Comparison of ENCODE assay signal across 1 cellular context in the genomic region with DNA sequence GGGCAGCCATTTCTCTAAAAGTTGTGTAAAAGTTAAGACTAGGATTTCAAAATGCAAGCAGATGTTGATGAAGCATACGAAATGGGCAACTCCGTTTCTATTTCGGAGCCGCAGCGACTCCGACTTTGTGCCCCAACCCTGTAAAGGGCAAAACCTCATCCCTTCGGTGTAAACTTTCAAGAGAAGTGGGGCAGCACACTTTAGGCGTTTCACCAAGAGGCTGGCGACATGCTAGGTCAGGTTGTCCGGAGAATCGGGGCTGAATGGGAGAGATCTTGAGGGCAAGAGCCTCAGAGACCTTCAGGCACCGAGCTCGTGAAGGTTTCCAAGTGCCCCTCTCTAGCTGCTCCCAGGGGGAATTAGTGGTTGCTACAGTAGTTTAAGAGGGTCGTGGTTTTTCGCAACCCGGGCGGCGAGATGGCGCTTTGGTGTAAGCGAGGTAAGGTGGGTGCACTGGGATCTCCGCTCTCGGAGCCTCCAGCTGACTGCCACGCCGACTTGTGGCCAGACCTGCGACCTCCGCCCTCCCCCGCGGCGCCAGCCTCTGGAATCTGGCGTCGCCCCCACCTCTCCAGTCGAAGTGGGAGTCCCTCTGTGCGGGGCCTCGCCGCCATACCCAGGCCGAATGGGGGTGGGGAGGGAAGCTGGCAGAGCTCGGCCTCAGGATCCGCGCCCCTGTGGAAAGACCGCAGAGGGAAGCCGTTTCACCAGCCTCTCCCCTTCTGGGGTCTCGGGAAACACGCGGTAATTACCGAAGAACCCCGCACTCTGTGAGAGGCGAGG.
TF ChIP-seq lines count a peak whose summit lies in the region.

No MANE protein-coding gene starts in this region.

TF ChIP-seq in HepG2, 621 proteins besides CTCF, POLR2A, EP300 and RAD21 (continued from another document and continues in another):
- TF ChIP-seq CCDC6 (CRISPR knock-in tag; IDR thresholded peaks at IDR 0.05) (0 out of 2 replicates have a peak, but pooled peaks have one; percentile 38), ZNF232 (CRISPR knock-in tag; IDR thresholded peaks at IDR 0.05; ENCODE audit: borderline replicate concordance) (peak; percentile 81; the same call in 1 of the 2 replicates), ZNF235 (CRISPR knock-in tag; IDR thresholded peaks at IDR 0.05; ENCODE audit: borderline replicate concordance) (peak; percentile 89), ZNF562 (CRISPR knock-in tag; IDR thresholded peaks at IDR 0.05; ENCODE audit: borderline replicate concordance) (no peak), MXI1 (IDR thresholded peaks at IDR 0.05; ENCODE audit: borderline replicate concordance, low read depth, low read length) (0 out of 3 replicates have a peak, but pooled peaks have one; percentile 39), ZNF225 (CRISPR knock-in tag; IDR thresholded peaks at IDR 0.05) (peak; percentile 92), HNF4G (IDR thresholded peaks at IDR 0.05; ENCODE audit: borderline replicate concordance, low read depth, low read length) (no peak), HNF4G (CRISPR knock-in tag; IDR thresholded peaks at IDR 0.05; ENCODE audit: borderline replicate concordance, low read depth) (peak; percentile 66), LCORL (IDR thresholded peaks at IDR 0.05) (no peak), LCORL (CRISPR knock-in tag; IDR thresholded peaks at IDR 0.05) (no peak), IRF2 (CRISPR knock-in tag; IDR thresholded peaks at IDR 0.05) (no peak), ATAD3A (CRISPR knock-in tag; IDR thresholded peaks at IDR 0.05) (no peak), ZFP82 (CRISPR knock-in tag; IDR thresholded peaks at IDR 0.05; ENCODE audit: borderline replicate concordance) (0 out of 2 replicates have a peak, but pooled peaks have one; percentile 47), RXRB (CRISPR knock-in tag; IDR thresholded peaks at IDR 0.05; ENCODE audit: borderline replicate concordance) (no peak), ZNF652 (CRISPR knock-in tag; IDR thresholded peaks at IDR 0.05; ENCODE audit: borderline replicate concordance, low read depth) (no peak), MTF1 (CRISPR knock-in tag; IDR thresholded peaks at IDR 0.05) (no peak), CREM (IDR thresholded peaks at IDR 0.05) (no peak), CREM (CRISPR knock-in tag; IDR thresholded peaks at IDR 0.05) (no peak), FOXA3 (CRISPR knock-in tag; IDR thresholded peaks at IDR 0.05) (no peak), DPF2 (CRISPR knock-in tag; IDR thresholded peaks at IDR 0.05; ENCODE audit: borderline replicate concordance, low read depth) (peak; percentile 63; the same call in 1 of the 2 replicates), ZNF256 (CRISPR knock-in tag; conservative IDR thresholded peaks at IDR 0.05) (peak; percentile 54), ZNF550 (CRISPR knock-in tag; IDR thresholded peaks at IDR 0.05; ENCODE audit: borderline replicate concordance) (no peak), CAMTA2 (CRISPR knock-in tag; IDR thresholded peaks at IDR 0.05; ENCODE audit: borderline replicate concordance) (no peak), ZSCAN25 (CRISPR knock-in tag; IDR thresholded peaks at IDR 0.05) (peak; percentile 32)
- TF ChIP-seq, protein P1, sequence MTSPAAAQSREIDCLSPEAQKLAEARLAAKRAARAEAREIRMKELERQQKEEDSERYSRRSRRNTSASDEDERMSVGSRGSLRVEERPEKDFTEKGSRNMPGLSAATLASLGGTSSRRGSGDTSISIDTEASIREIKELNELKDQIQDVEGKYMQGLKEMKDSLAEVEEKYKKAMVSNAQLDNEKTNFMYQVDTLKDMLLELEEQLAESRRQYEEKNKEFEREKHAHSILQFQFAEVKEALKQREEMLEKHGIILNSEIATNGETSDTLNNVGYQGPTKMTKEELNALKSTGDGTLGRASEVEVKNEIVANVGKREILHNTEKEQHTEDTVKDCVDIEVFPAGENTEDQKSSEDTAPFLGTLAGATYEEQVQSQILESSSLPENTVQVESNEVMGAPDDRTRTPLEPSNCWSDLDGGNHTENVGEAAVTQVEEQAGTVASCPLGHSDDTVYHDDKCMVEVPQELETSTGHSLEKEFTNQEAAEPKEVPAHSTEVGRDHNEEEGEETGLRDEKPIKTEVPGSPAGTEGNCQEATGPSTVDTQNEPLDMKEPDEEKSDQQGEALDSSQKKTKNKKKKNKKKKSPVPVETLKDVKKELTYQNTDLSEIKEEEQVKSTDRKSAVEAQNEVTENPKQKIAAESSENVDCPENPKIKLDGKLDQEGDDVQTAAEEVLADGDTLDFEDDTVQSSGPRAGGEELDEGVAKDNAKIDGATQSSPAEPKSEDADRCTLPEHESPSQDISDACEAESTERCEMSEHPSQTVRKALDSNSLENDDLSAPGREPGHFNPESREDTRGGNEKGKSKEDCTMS (CRISPR knock-in tag; conservative IDR thresholded peaks at IDR 0.05), result no peak
- TF ChIP-seq, protein P2, sequence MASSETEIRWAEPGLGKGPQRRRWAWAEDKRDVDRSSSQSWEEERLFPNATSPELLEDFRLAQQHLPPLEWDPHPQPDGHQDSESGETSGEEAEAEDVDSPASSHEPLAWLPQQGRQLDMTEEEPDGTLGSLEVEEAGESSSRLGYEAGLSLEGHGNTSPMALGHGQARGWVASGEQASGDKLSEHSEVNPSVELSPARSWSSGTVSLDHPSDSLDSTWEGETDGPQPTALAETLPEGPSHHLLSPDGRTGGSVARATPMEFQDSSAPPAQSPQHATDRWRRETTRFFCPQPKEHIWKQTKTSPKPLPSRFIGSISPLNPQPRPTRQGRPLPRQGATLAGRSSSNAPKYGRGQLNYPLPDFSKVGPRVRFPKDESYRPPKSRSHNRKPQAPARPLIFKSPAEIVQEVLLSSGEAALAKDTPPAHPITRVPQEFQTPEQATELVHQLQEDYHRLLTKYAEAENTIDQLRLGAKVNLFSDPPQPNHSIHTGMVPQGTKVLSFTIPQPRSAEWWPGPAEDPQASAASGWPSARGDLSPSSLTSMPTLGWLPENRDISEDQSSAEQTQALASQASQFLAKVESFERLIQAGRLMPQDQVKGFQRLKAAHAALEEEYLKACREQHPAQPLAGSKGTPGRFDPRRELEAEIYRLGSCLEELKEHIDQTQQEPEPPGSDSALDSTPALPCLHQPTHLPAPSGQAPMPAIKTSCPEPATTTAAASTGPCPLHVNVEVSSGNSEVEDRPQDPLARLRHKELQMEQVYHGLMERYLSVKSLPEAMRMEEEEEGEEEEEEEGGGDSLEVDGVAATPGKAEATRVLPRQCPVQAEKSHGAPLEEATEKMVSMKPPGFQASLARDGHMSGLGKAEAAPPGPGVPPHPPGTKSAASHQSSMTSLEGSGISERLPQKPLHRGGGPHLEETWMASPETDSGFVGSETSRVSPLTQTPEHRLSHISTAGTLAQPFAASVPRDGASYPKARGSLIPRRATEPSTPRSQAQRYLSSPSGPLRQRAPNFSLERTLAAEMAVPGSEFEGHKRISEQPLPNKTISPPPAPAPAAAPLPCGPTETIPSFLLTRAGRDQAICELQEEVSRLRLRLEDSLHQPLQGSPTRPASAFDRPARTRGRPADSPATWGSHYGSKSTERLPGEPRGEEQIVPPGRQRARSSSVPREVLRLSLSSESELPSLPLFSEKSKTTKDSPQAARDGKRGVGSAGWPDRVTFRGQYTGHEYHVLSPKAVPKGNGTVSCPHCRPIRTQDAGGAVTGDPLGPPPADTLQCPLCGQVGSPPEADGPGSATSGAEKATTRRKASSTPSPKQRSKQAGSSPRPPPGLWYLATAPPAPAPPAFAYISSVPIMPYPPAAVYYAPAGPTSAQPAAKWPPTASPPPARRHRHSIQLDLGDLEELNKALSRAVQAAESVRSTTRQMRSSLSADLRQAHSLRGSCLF (CRISPR knock-in tag; IDR thresholded peaks at IDR 0.05; ENCODE audit: borderline replicate concordance), result no peak
- TF ChIP-seq, protein P3, sequence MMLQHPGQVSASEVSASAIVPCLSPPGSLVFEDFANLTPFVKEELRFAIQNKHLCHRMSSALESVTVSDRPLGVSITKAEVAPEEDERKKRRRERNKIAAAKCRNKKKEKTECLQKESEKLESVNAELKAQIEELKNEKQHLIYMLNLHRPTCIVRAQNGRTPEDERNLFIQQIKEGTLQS (CRISPR knock-in tag; IDR thresholded peaks at IDR 0.05), result no peak
- TF ChIP-seq, protein P4, sequence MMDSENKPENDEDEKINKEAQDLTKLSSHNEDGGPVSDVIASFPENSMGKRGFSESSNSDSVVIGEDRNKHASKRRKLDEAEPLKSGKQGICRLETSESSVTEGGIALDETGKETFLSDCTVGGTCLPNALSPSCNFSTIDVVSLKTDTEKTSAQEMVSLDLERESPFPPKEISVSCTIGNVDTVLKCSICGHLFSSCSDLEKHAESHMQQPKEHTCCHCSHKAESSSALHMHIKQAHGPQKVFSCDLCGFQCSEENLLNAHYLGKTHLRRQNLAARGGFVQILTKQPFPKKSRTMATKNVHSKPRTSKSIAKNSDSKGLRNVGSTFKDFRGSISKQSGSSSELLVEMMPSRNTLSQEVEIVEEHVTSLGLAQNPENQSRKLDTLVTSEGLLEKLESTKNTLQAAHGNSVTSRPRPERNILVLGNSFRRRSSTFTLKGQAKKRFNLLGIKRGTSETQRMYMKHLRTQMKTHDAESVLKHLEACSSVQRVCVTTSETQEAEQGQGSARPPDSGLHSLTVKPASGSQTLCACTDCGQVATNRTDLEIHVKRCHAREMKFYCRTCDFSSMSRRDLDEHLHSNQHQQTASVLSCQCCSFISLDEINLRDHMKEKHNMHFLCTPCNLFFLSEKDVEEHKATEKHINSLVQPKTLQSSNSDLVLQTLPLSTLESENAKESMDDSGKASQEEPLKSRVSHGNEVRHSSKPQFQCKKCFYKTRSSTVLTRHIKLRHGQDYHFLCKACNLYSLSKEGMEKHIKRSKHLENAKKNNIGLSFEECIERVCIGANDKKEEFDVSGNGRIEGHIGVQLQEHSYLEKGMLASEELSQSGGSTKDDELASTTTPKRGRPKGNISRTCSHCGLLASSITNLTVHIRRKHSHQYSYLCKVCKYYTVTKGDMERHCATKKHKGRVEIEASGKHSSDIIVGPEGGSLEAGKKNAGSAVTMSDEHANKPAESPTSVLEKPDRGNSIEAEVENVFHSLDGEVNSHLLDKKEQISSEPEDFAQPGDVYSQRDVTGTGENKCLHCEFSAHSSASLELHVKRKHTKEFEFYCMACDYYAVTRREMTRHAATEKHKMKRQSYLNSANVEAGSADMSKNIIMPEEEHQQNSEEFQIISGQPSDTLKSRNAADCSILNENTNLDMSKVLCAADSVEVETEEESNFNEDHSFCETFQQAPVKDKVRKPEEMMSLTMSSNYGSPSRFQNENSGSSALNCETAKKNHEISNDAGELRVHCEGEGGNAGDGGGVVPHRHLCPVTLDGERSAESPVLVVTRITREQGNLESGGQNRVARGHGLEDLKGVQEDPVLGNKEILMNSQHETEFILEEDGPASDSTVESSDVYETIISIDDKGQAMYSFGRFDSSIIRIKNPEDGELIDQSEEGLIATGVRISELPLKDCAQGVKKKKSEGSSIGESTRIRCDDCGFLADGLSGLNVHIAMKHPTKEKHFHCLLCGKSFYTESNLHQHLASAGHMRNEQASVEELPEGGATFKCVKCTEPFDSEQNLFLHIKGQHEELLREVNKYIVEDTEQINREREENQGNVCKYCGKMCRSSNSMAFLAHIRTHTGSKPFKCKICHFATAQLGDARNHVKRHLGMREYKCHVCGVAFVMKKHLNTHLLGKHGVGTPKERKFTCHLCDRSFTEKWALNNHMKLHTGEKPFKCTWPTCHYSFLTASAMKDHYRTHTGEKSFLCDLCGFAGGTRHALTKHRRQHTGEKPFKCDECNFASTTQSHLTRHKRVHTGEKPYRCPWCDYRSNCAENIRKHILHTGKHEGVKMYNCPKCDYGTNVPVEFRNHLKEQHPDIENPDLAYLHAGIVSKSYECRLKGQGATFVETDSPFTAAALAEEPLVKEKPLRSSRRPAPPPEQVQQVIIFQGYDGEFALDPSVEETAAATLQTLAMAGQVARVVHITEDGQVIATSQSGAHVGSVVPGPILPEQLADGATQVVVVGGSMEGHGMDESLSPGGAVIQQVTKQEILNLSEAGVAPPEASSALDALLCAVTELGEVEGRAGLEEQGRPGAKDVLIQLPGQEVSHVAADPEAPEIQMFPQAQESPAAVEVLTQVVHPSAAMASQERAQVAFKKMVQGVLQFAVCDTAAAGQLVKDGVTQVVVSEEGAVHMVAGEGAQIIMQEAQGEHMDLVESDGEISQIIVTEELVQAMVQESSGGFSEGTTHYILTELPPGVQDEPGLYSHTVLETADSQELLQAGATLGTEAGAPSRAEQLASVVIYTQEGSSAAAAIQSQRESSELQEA (CRISPR knock-in tag; IDR thresholded peaks at IDR 0.05; ENCODE audit: not compliant biosample characterization), result no peak
- TF ChIP-seq, protein P5, sequence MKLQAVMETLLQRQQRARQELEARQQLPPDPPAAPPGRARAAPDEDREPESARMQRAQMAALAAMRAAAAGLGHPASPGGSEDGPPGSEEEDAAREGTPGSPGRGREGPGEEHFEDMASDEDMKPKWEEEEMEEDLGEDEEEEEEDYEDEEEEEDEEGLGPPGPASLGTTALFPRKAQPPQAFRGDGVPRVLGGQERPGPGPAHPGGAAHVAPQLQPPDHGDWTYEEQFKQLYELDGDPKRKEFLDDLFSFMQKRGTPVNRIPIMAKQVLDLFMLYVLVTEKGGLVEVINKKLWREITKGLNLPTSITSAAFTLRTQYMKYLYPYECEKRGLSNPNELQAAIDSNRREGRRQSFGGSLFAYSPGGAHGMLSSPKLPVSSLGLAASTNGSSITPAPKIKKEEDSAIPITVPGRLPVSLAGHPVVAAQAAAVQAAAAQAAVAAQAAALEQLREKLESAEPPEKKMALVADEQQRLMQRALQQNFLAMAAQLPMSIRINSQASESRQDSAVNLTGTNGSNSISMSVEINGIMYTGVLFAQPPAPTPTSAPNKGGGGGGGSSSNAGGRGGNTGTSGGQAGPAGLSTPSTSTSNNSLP (IDR thresholded peaks at IDR 0.05; ENCODE audit: low read depth, low read length), result no peak
- TF ChIP-seq, protein P6, sequence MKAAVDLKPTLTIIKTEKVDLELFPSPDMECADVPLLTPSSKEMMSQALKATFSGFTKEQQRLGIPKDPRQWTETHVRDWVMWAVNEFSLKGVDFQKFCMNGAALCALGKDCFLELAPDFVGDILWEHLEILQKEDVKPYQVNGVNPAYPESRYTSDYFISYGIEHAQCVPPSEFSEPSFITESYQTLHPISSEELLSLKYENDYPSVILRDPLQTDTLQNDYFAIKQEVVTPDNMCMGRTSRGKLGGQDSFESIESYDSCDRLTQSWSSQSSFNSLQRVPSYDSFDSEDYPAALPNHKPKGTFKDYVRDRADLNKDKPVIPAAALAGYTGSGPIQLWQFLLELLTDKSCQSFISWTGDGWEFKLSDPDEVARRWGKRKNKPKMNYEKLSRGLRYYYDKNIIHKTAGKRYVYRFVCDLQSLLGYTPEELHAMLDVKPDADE (CRISPR knock-in tag; IDR thresholded peaks at IDR 0.05), result peak; percentile 91
